In the genomic region with DNA sequence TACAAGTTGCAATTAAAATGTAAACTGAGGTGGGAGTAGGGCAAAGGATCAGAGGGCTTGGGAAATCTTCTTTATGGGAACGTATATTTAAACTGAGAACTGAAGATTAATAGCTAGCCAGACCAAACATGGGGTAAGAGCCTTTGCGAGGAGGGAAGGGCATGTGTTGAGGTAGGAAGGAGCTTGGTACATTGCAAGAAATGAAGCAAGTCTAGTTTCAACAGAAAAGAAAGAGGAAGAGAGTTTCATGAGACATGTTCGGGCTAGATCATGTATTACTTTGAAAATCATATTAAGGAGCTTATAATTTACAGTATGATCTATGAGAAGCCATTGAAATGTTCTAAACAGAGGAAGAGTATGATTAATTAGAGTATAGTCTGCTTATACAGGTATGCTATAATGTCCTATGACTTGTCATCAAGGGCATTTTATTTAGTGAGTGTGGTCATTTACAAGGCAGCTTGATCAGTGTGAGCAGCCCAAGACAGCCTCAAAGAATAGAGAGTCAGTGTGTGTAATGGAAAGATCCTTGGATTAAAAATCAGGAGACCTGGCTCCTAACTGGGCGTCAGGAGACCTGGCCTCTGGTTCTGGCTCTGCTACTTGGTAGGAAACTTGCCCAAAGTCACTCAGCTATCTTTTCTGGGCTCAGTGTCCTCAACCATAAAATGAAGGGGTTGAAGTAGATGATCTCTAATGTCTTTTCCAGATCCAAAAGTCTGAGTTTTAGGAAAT, we compare ENCODE assay signal across 18 cellular contexts. TPM values are rescaled to one million over a fixed set of nuclear protein-coding genes. Genes with fewer than 3 reads are reported as not detected.
DNase-seq lines count a peak whose midpoint lies in the region; ATAC-seq, FAIRE-seq and TF ChIP-seq lines count a peak whose summit lies in the region.
"Had no signal": no experiment of that assay in that cellular context is flagged by ENCODE, and none has a peak within 500 bp of the region (broad histone marks: within the 10 kb centered on the region; RNA-seq: fewer than 3 reads in every experiment).

No MANE protein-coding gene starts in this region.

- intact Hi-C loops in left ventricle myocardium inferior (cut with micrococcal nuclease) (no loop called here), cardiac septum (cut with DNase I) (loop anchor here (10.0 kb wide), 1 partner anchor 107 kb away; no protein-coding TSS in a partner anchor), GM12878 (cut with micrococcal nuclease; ENCODE audit: unreplicated experiment) (no loop called here)

- no peak for TF ChIP-seq EP300 in GM12878 (IDR thresholded peaks at IDR 0.05; ENCODE audit: borderline replicate concordance in 1 of 2, control insufficient read depth in 1 of 2, low read depth in 2 of 2, low read length in 2 of 2)

- TF ChIP-seq POLR2A in GM12878 (IDR thresholded peaks at IDR 0.05; ENCODE audit: low read depth, low read length), result no peak

- WGBS in GM12878 (ENCODE audit: insufficient coverage, insufficient replicate concordance, low lambda C conversion rate, missing lambda C conversion rate), result 45% methylated on average over 4 of the region's 4 CpGs

- H3K4me3 ChIP-seq in left ventricle myocardium inferior, result no peak overlapping the region
- no peak overlapping the region for H3K4me3 ChIP-seq in GM12878
- no peak overlapping the region for H3K4me3 ChIP-seq in WERI-Rb-1 (ENCODE audit: low read depth, low read length)
- H3K4me3 ChIP-seq: SJCRH30, tibial nerve had no signal

- in situ Hi-C loops in GM12878 (cut with MboI), result loop anchor here (10.0 kb wide), 1 partner anchor 107 kb away; no protein-coding TSS in a partner anchor

- RAD21 ChIA-PET in GM12878 (lab: Charles Lee; ENCODE audit: unreplicated experiment), result interaction anchor here (0.7 to 10.3 kb wide), 15 partner anchors 9 to 109 kb away, joined by 3 to 111 read pairs (median 7); partner anchors contain the start of gene GAS2

- no TSS peak for BruUV-seq in GM12878 (replicated peaks; lab: Mats Ljungman, UMichigan)

- H3K9me3 ChIP-seq in left ventricle myocardium inferior (replicated peaks) (no peaks in the 10 kb centered on the region), GM12878 (replicated peaks; ENCODE audit: control insufficient read depth, insufficient read depth, low read length) (no peaks in the 10 kb centered on the region), WERI-Rb-1 (ENCODE audit: severe bottlenecking) (no peaks in the 10 kb centered on the region)
- H3K9me3 ChIP-seq: SJCRH30, tibial nerve had no signal

- DNase-seq in left ventricle myocardium inferior (no peak), cardiac septum (ENCODE audit: low spot score) (no peak), GM12878 (ENCODE audit: low read depth, low spot score) (no peak), DMS153 treated with DMSO at 0.1 percent for 48 hours (lab: John Stamatoyannopoulos, UW; ENCODE audit: unreplicated experiment) (no peak), WERI-Rb-1 (no peak), occipital lobe (lab: John Stamatoyannopoulos, UW) (no peak), NCI-H526 treated with DMSO at 0.1 percent for 48 hours (lab: John Stamatoyannopoulos, UW) (no peak)
- DNase-seq: ACHN; activated naive CD4-positive, alpha-beta T cell treated with anti-CD3 and anti-CD28 coated beads for 36 hours; caudate nucleus; COR-L47; H7; NCI-H1694 treated with DMSO at 0.1 percent for 48 hours; NCI-H526; SJCRH30 had no signal

- H3K36me3 ChIP-seq in left ventricle myocardium inferior (no peaks in the 10 kb centered on the region), GM12878 (ENCODE audit: control insufficient read depth in 2 of 2, insufficient read depth in 2 of 2, low read length in 1 of 2) (no peaks in the 10 kb centered on the region), WERI-Rb-1 (no peaks in the 10 kb centered on the region)
- H3K36me3 ChIP-seq: SJCRH30, tibial nerve had no signal

- H3K4me1 ChIP-seq in left ventricle myocardium inferior (peaks cover 21% of the 10 kb centered on the region), GM12878 (ENCODE audit: control insufficient read depth, insufficient read depth, low read length) (no peaks in the 10 kb centered on the region)
- H3K4me1 ChIP-seq: parathyroid adenoma had no signal

- ATAC-seq in HG03378 (IDR thresholded peaks at IDR 0.05; ENCODE audit: unreplicated experiment) (peak; percentile 37), GM12878 (peak; percentile 55)

- no peak overlapping the region; the same call in 1 of the 2 replicates for H3K4me2 ChIP-seq in GM12878 (ENCODE audit: control insufficient read depth, insufficient read depth)

- no peak for TF ChIP-seq RAD21 in GM12878 (IDR thresholded peaks at IDR 0.05; ENCODE audit: insufficient read depth, low read depth, low read length)

- H3K9ac ChIP-seq in GM12878 (ENCODE audit: control insufficient read depth, insufficient read depth, low read length), result no peak overlapping the region
- H3K9ac ChIP-seq: parathyroid adenoma had no signal

- no peaks in the 10 kb centered on the region; the same call in 1 of the 2 replicates for H3K79me2 ChIP-seq in GM12878 (ENCODE audit: control insufficient read depth, insufficient read depth, low read length)
- H3K79me2 ChIP-seq: parathyroid adenoma had no signal

- POLR2A ChIA-PET in GM12878 (lab: Charles Lee), result interaction anchor here (0.6 to 4.6 kb wide), 13 partner anchors 8 to 152 kb away, joined by 3 to 60 read pairs (median 4); partner anchors contain the start of gene GAS2

- no peak overlapping the region for H2AFZ ChIP-seq in GM12878 (ENCODE audit: control insufficient read depth, low read depth, low read length)
- H2AFZ ChIP-seq: parathyroid adenoma had no signal

- no peak for TF ChIP-seq CTCF in left ventricle myocardium inferior (IDR thresholded peaks at IDR 0.05; ENCODE audit: borderline replicate concordance)
- no peak for TF ChIP-seq CTCF in GM12878 (IDR thresholded peaks at IDR 0.05 in 2 of 3, conservative IDR thresholded peaks at IDR 0.05 in 1 of 3; ENCODE audit: control insufficient read depth in 2 of 3, extremely low read depth in 1 of 3, insufficient read depth in 1 of 3, low read depth in 3 of 3, low read length in 3 of 3)
- TF ChIP-seq CTCF in WERI-Rb-1 (IDR thresholded peaks at IDR 0.05; ENCODE audit: low read depth, low read length), result no peak

- SMC1A ChIA-PET in GM12878 (lab: Charles Lee; ENCODE audit: uncharacterized antibody, unreplicated experiment), result interaction anchor here (0.8 to 10.2 kb wide), 20 partner anchors 8 to 152 kb away, joined by 3 to 117 read pairs (median 8); partner anchors contain the start of genes FANCF, GAS2 and SVIP

- peak; percentile 18 for FAIRE-seq in GM12878 (lab: Jason Lieb, UNC)

- H3K27ac ChIP-seq in left ventricle myocardium inferior (replicated peaks) (peak overlapping the region; percentile 38), GM12878 (ENCODE audit: control insufficient read depth, insufficient read depth) (no peak overlapping the region; the same call in 1 of the 2 replicates), WERI-Rb-1 (no peak overlapping the region)
- H3K27ac ChIP-seq: parathyroid adenoma, SJCRH30, tibial nerve had no signal

- H4K20me1 ChIP-seq in GM12878 (ENCODE audit: control insufficient read depth, insufficient read depth), result no peaks in the 10 kb centered on the region

- CTCF ChIA-PET in GM12878 (lab: Yijun Ruan, JAX), result interaction anchor here (0.8 to 8.9 kb wide), 13 partner anchors 8 to 152 kb away, joined by 3 to 74 read pairs (median 8); partner anchors contain the start of genes FANCF and GAS2

- H3K27me3 ChIP-seq in left ventricle myocardium inferior (ENCODE audit: low read depth) (no peaks in the 10 kb centered on the region), GM12878 (replicated peaks in 1 of 2; ENCODE audit: control insufficient read depth in 2 of 2, insufficient read depth in 2 of 2, low read length in 1 of 2) (no peaks in the 10 kb centered on the region), WERI-Rb-1 (ENCODE audit: insufficient read depth, low read depth, severe bottlenecking) (no peaks in the 10 kb centered on the region)
- H3K27me3 ChIP-seq: SJCRH30, tibial nerve had no signal

RNA-seq across cellular contexts. Expression of gene GAS2, which starts 10.9 kb away (rescaled TPM):
- 15.9 TPM for total RNA-seq in left ventricle myocardium inferior
- 14.3 TPM for total RNA-seq in cardiac septum
- 96.9 and 104 TPM in 2 replicates for total RNA-seq in GM12878 (2013; cell fraction: nucleolus; rRNA removed)
- 19.0 and 24.5 TPM in 2 replicates for total RNA-seq in GM12878 (2014; rRNA removed)
- total RNA-seq in GM12878 (2014; rRNA removed; fragmentation: Illumina TruSeq; extraction: Trizol), result 22.2 and 23.4 TPM in 2 replicates
- total RNA-seq in GM12878 (2021), result 23.8 and 29.2 TPM in 2 replicates
- 9.2 TPM for polyA plus RNA-seq in GM12878 (2011; ENCODE audit: low read depth)
- 81.4 and 124 TPM in 2 replicates for polyA plus RNA-seq in GM12878 (2011; rRNA removed)
- polyA plus RNA-seq in GM12878 (2011; cell fraction: cytosol; rRNA removed), result 40.0 and 43.6 TPM in 2 replicates
- polyA plus RNA-seq in GM12878 (2011; cell fraction: nucleus; rRNA removed), result 62.4 and 81.1 TPM in 2 replicates
- 7.4 and 9.0 TPM in 2 replicates for polyA plus RNA-seq in GM12878 (2012)
- 18.5 TPM in 2 replicates for polyA plus RNA-seq in GM12878 (2014; fragmentation: Illumina TruSeq; extraction: Trizol)
- polyA plus RNA-seq in GM12878 (2014; fragmentation: Nextera tagmentation; extraction: Ambion mirVana), result 10 to 100 TPM; 19.9 to 28.9 TPM
- polyA plus RNA-seq in GM12878 (2014; rRNA removed), result 12.2 and 16.4 TPM in 2 replicates
- polyA plus RNA-seq in GM12878 (2016; fragmentation: Nextera tagmentation; extraction: Ambion mirVana), result 10 to 100 TPM; 36.4 to 38.4 TPM
- 135 and 140 TPM in 2 replicates for polyA minus RNA-seq in GM12878 (2011; rRNA and poly(A)+ RNA removed)
- 41.3 and 44.3 TPM in 2 replicates for polyA minus RNA-seq in GM12878 (2011; cell fraction: cytosol; rRNA and poly(A)+ RNA removed)
- 154 and 202 TPM in 2 replicates for polyA minus RNA-seq in GM12878 (2011; cell fraction: nucleus; rRNA and poly(A)+ RNA removed)
- 13.4 TPM for total RNA-seq in occipital lobe

RNA-seq across cellular contexts. Expression of gene FANCF, which starts 51.7 kb away (rescaled TPM):
- 5.3 TPM for total RNA-seq in left ventricle myocardium inferior
- total RNA-seq in cardiac septum, result 6.1 TPM
- 11.5 and 13.5 TPM in 2 replicates for total RNA-seq in GM12878 (2013; cell fraction: nucleolus; rRNA removed)
- 18.4 and 18.8 TPM in 2 replicates for total RNA-seq in GM12878 (2014; rRNA removed)
- 10.0 and 11.6 TPM in 2 replicates for total RNA-seq in GM12878 (2014; rRNA removed; fragmentation: Illumina TruSeq; extraction: Trizol)
- total RNA-seq in GM12878 (2021), result 13.8 and 14.5 TPM in 2 replicates
- polyA plus RNA-seq in GM12878 (2011; ENCODE audit: low read depth), result 3.0 TPM
- 10.1 and 12.0 TPM in 2 replicates for polyA plus RNA-seq in GM12878 (2011; rRNA removed)
- 7.9 and 8.8 TPM in 2 replicates for polyA plus RNA-seq in GM12878 (2011; cell fraction: cytosol; rRNA removed)
- polyA plus RNA-seq in GM12878 (2011; cell fraction: nucleus; rRNA removed), result 5.8 and 6.7 TPM in 2 replicates
- polyA plus RNA-seq in GM12878 (2012), result 5.9 and 7.6 TPM in 2 replicates
- 10.1 and 13.5 TPM in 2 replicates for polyA plus RNA-seq in GM12878 (2014; fragmentation: Illumina TruSeq; extraction: Trizol)
- 1 to 10 TPM; 1.6 to 3.4 TPM for polyA plus RNA-seq in GM12878 (2014; fragmentation: Nextera tagmentation; extraction: Ambion mirVana)
- polyA plus RNA-seq in GM12878 (2014; rRNA removed), result 12.3 and 12.9 TPM in 2 replicates
- polyA plus RNA-seq in GM12878 (2016; fragmentation: Nextera tagmentation; extraction: Ambion mirVana), result 10 to 100 TPM; 18.2 to 19.9 TPM
- 5.2 and 8.3 TPM in 2 replicates for polyA minus RNA-seq in GM12878 (2011; rRNA and poly(A)+ RNA removed)
- polyA minus RNA-seq in GM12878 (2011; cell fraction: cytosol; rRNA and poly(A)+ RNA removed), result 6.1 and 8.6 TPM in 2 replicates
- 10.0 and 14.9 TPM in 2 replicates for polyA minus RNA-seq in GM12878 (2011; cell fraction: nucleus; rRNA and poly(A)+ RNA removed)
- total RNA-seq in occipital lobe, result 40.9 TPM
